In genomic region chr17:72592242-72592966, GRCh38 we compare ENCODE assay signal across 1 cellular context.
TF ChIP-seq lines count a peak whose summit lies in the region.

No MANE protein-coding gene starts in this region.

TF ChIP-seq in HEK293, 187 proteins besides CTCF, POLR2A, EP300 and RAD21 (continued from another document):
- TF ChIP-seq ZNF639 (tag by site-specific recombination; IDR thresholded peaks at IDR 0.05) (0 out of 2 replicates have a peak, but pooled peaks have one; percentile 27), ZNF324 (tag by site-specific recombination; IDR thresholded peaks at IDR 0.05) (peak; percentile 79; the same call in 1 of the 2 replicates), PRDM1 (tag by site-specific recombination; IDR thresholded peaks at IDR 0.05) (no peak; the same call in 1 of the 2 replicates), KLF16 (tag by site-specific recombination; IDR thresholded peaks at IDR 0.05) (peak; percentile 76; the same call in 1 of the 2 replicates), ZNF398 (tag by site-specific recombination; IDR thresholded peaks at IDR 0.05) (no peak), EGR2 (tag by site-specific recombination; IDR thresholded peaks at IDR 0.05; ENCODE audit: low read depth) (peak; percentile 56), ZXDB (tag by site-specific recombination; IDR thresholded peaks at IDR 0.05) (peak; percentile 68), PRDM4 (tag by site-specific recombination; IDR thresholded peaks at IDR 0.05) (peak; percentile 49; the same call in 1 of the 2 replicates), HOXD13 (CRISPR knock-in tag; IDR thresholded peaks at IDR 0.05; ENCODE audit: borderline replicate concordance) (no peak; the same call in 1 of the 2 replicates), ZNF133 (tag by site-specific recombination; IDR thresholded peaks at IDR 0.05) (no peak)
